ENCODE assay signal across 13 cellular contexts in the genomic region with DNA sequence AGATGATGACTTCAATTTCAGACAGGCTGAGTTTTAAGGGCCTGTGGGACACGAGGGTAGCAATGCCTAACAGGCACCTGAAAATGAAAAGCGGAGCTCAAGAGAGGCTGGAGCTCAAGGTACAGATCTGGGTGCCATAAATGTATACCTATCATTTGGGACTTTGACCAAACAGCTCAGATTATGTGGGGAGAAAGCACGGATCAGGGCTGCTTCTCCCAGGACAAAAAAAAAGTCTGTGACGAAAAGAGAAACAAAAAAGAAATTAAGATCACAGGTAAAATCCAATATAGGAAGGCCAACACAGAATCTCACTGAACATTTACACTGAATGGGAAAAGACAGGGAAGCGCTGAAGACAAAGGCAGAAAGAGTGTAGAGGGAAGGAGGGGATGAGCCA. TPM values are rescaled to one million over a fixed set of nuclear protein-coding genes. Genes with fewer than 3 reads are reported as not detected.
DNase-seq lines count a peak whose midpoint lies in the region; ATAC-seq, FAIRE-seq and TF ChIP-seq lines count a peak whose summit lies in the region.
"Had no signal": no experiment of that assay in that cellular context is flagged by ENCODE, and none has a peak within 500 bp of the region (broad histone marks: within the 10 kb centered on the region; RNA-seq: fewer than 3 reads in every experiment).

No MANE protein-coding gene starts in this region.

- H4K20me1 ChIP-seq in HepG2 (ENCODE audit: insufficient read depth, low read length) (no peaks in the 10 kb centered on the region), hepatocyte (ENCODE audit: insufficient read depth, poor library complexity, severe bottlenecking) (no peaks in the 10 kb centered on the region)

- H3K36me3 ChIP-seq in HepG2 (replicated peaks in 1 of 2; ENCODE audit: control insufficient read depth in 1 of 2, insufficient read depth in 2 of 2, low read length in 2 of 2) (no peaks in the 10 kb centered on the region), right lobe of liver (peaks cover 14 to 26% (median 20%) of the 10 kb centered on the region in 4 donors), hepatocyte (replicated peaks; ENCODE audit: insufficient read depth, low read depth) (no peaks in the 10 kb centered on the region)

- intact Hi-C loops in HepG2 (cut with micrococcal nuclease; ENCODE audit: unreplicated experiment) (no loop called here), right lobe of liver (cut with DNase I) (loop anchor here (10.0 kb wide), 2 partner anchors 146 to 156 kb away; no protein-coding TSS in a partner anchor)

- H3K4me2 ChIP-seq in HepG2 (ENCODE audit: low read depth, low read length) (peak overlapping the region; percentile 56), hepatocyte (peak overlapping the region; percentile 95)

- H3K79me2 ChIP-seq in HepG2 (ENCODE audit: insufficient read depth, low read length): peaks cover 25% of the 10 kb centered on the region
- H3K79me2 ChIP-seq in hepatocyte: peaks cover 62% of the 10 kb centered on the region

- CTCF ChIA-PET in HepG2 (lab: Yijun Ruan, JAX; ENCODE audit: low intra/inter-chr PET ratio, low total read pairs) (no interaction called here), WTC11 (lab: Charles Lee) (no interaction called here)

- 34% methylated on average over 5 of the region's 5 CpGs for WGBS in HepG2 (ENCODE audit: low lambda C conversion rate)
- WGBS in right lobe of liver (ENCODE audit: insufficient coverage, low coverage, low lambda C conversion rate, missing lambda C conversion rate): 86% methylated on average over 5 of the region's 5 CpGs
- 68% methylated on average over 5 of the region's 5 CpGs for WGBS in hepatocyte (ENCODE audit: low lambda C conversion rate, missing lambda C conversion rate)

- no peak overlapping the region; the same call in 1 of the 2 replicates for H3K27ac Mint-ChIP-seq in WTC11

- H3K27ac ChIP-seq in HepG2 (ENCODE audit: extremely low read length, insufficient read depth, low read length) (no peak overlapping the region), right lobe of liver (no peak overlapping the region), hepatocyte (peak overlapping the region; percentile 92)
- H3K27ac ChIP-seq: coronary artery had no signal

- DNase-seq in HepG2 (ENCODE audit: low spot score) (no peak), right lobe of liver (no peak), WTC11 (ENCODE audit: low spot score) (no peak), hepatocyte (ENCODE audit: low spot score) (peak; percentile 44), NCI-H2081 treated with DMSO at 0.1 percent for 48 hours (lab: John Stamatoyannopoulos, UW) (no peak), dedifferentiated amniotic fluid mesenchymal stem cell (ENCODE audit: extremely low spot score) (no peak)
- DNase-seq: NCI-H2107; SIG-M5; stimulated activated naive CD4-positive, alpha-beta T cell treated with Interleukin-2 at 50 U/mL for 16 hours had no signal

- H3K9me2 ChIP-seq in hepatocyte (replicated peaks; ENCODE audit: insufficient read depth): no peaks in the 10 kb centered on the region

- TF ChIP-seq EP300 in HepG2 (IDR thresholded peaks at IDR 0.05; ENCODE audit: low read depth in 2 of 2, low read length in 2 of 2) (no peak), HepG2 (CRISPR knock-in tag; IDR thresholded peaks at IDR 0.05; ENCODE audit: borderline replicate concordance) (no peak)

- TF ChIP-seq RAD21 in HepG2 (CRISPR knock-in tag; IDR thresholded peaks at IDR 0.05): no peak

- TF ChIP-seq CTCF in HepG2 (CRISPR knock-in tag; IDR thresholded peaks at IDR 0.05) (no peak), right lobe of liver (IDR thresholded peaks at IDR 0.05) (no peak), WTC11 (IDR thresholded peaks at IDR 0.05) (no peak), hepatocyte (IDR thresholded peaks at IDR 0.05; ENCODE audit: poor library complexity) (no peak)

- ATAC-seq in HepG2 (no peak), right lobe of liver (no peak), WTC11 (no peak), HG03025 (IDR thresholded peaks at IDR 0.05; ENCODE audit: low FRiP score, unreplicated experiment) (no peak), GM18909 (IDR thresholded peaks at IDR 0.05; ENCODE audit: poor library complexity, unreplicated experiment) (no peak)

- H3K4me3 ChIP-seq in HepG2 (replicated peaks in 1 of 3; ENCODE audit: insufficient read depth in 1 of 3, low read depth in 2 of 3, low read length in 3 of 3) (no peak overlapping the region), right lobe of liver (no peak overlapping the region), hepatocyte (peak overlapping the region; percentile 2)

- H3K27me3 Mint-ChIP-seq in WTC11 (ENCODE audit: low read depth): peaks cover 8% of the 10 kb centered on the region

- no peak overlapping the region; the same call in 1 of the 2 replicates for H3K9ac ChIP-seq in HepG2 (ENCODE audit: insufficient read depth, low read depth, low read length)

- POLR2A ChIA-PET in HepG2 (lab: Yijun Ruan, JAX): interaction anchor here (1.6 kb wide), 1 partner anchor 9 kb away, joined by 8 read pairs; a partner anchor contains a TSS
- POLR2A ChIA-PET in WTC11 (lab: Charles Lee): interaction anchor here (0.5 kb wide), 1 partner anchor 9 kb away, joined by 3 read pairs; a partner anchor contains a TSS

- peak; percentile 62 for FAIRE-seq in HepG2 (lab: Jason Lieb, UNC)

- H2AFZ ChIP-seq in HepG2 (ENCODE audit: low read length) (no peak overlapping the region), hepatocyte (no peak overlapping the region)

- no peaks in the 10 kb centered on the region for H3K9me3 ChIP-seq in HepG2 (ENCODE audit: low read length)
- H3K9me3 ChIP-seq in right lobe of liver: no peaks in the 10 kb centered on the region
- H3K9me3 ChIP-seq in hepatocyte (ENCODE audit: low read depth): no peaks in the 10 kb centered on the region

- peaks cover 20% of the 10 kb centered on the region for H3K4me1 Mint-ChIP-seq in WTC11

- no peaks in the 10 kb centered on the region for H3K9me3 Mint-ChIP-seq in WTC11
- H3K9me3 Mint-ChIP-seq: CD14-positive monocyte had no signal

- H3K4me1 ChIP-seq in HepG2 (ENCODE audit: insufficient read depth, low read length) (peaks cover 15% of the 10 kb centered on the region), right lobe of liver (peaks cover 0 to 28% (median 7%) of the 10 kb centered on the region in 4 donors), hepatocyte (ENCODE audit: insufficient read depth) (peaks cover 9% of the 10 kb centered on the region)

- no TSS peak for BruUV-seq in HepG2 (replicated peaks; lab: Mats Ljungman, UMichigan)

- H3K4me3 Mint-ChIP-seq in WTC11: peak overlapping the region; percentile 82
- H3K4me3 Mint-ChIP-seq: CD14-positive monocyte had no signal

- TF ChIP-seq POLR2A in HepG2 (IDR thresholded peaks at IDR 0.05; ENCODE audit: insufficient read depth in 1 of 2, low read depth in 2 of 2, low read length in 2 of 2) (no peak), right lobe of liver (IDR thresholded peaks at IDR 0.05) (no peak)

- H3K27me3 ChIP-seq in HepG2 (ENCODE audit: control insufficient read depth in 1 of 2, insufficient read depth in 2 of 2, low read length in 2 of 2) (peaks cover 2 to 3% of the 10 kb centered on the region in 2 experiments; a peak in 2 of 5 replicates), right lobe of liver (no peaks in the 10 kb centered on the region), hepatocyte (no peaks in the 10 kb centered on the region)

- H3K36me3 Mint-ChIP-seq in WTC11: peaks cover 35% of the 10 kb centered on the region

- in situ Hi-C loops in HepG2 (cut with HindIII; ENCODE audit: extremely low pct_ligation_motif_present, low pct_unique_long_range_greater_than_20kb): no loop called here

RNA-seq across cellular contexts. Expression of a gene that starts 1.9 kb away (rescaled TPM):
- total RNA-seq in HepG2 (2016; rRNA removed; fragmentation: Illumina TruSeq; extraction: Trizol) (42.6 and 59.8 TPM in 2 replicates), right lobe of liver (10 to 100 TPM; 16.3 to 37.5 (median 23.3) TPM), WTC11 (2021) (46.9 to 48.7 TPM (median 47.0 TPM) in 3 replicates), hepatocyte (70.3 and 75.7 TPM in 2 replicates)
- 19.8 and 23.7 TPM in 2 replicates for total RNA-seq in HepG2 (2016; cell fraction: cytosol; rRNA removed; fragmentation: Illumina TruSeq; extraction: Trizol; ENCODE audit: low read depth)
- 40.7 and 62.3 TPM in 2 replicates for total RNA-seq in HepG2 (2016; cell fraction: insoluble cytoplasmic fraction; rRNA removed; fragmentation: Illumina TruSeq; extraction: Trizol)
- total RNA-seq in HepG2 (2016; cell fraction: membrane; rRNA removed; fragmentation: Illumina TruSeq; extraction: Trizol): 47.0 and 50.1 TPM in 2 replicates
- total RNA-seq in HepG2 (2016; cell fraction: nucleus; rRNA removed; fragmentation: Illumina TruSeq; extraction: Trizol): 15.4 and 21.0 TPM in 2 replicates
- polyA plus RNA-seq in HepG2 (2011; rRNA removed) (19.5 and 23.3 TPM in 2 replicates), hepatocyte (33.0 and 38.2 TPM in 2 replicates)
- polyA plus RNA-seq in HepG2 (2011; cell fraction: cytosol; rRNA removed): 7.1 and 11.2 TPM in 2 replicates
- 6.0 and 7.6 TPM in 2 replicates for polyA plus RNA-seq in HepG2 (2011; cell fraction: nucleus; rRNA removed)
- polyA plus RNA-seq in HepG2 (2012): 17.6 and 21.3 TPM in 2 replicates
- polyA plus RNA-seq in HepG2 (2016; cell fraction: cytosol; fragmentation: Illumina TruSeq; extraction: Trizol; ENCODE audit: low read depth): 16.2 and 20.1 TPM in 2 replicates
- 46.4 and 46.8 TPM in 2 replicates for polyA plus RNA-seq in HepG2 (2016; cell fraction: insoluble cytoplasmic fraction; fragmentation: Illumina TruSeq; extraction: Trizol; ENCODE audit: low read depth)
- polyA plus RNA-seq in HepG2 (2016; cell fraction: membrane; fragmentation: Illumina TruSeq; extraction: Trizol; ENCODE audit: low read depth): 29.0 and 30.9 TPM in 2 replicates
- polyA plus RNA-seq in HepG2 (2016; cell fraction: nucleus; fragmentation: Illumina TruSeq; extraction: Trizol; ENCODE audit: insufficient read depth, low read depth): 22.7 and 25.0 TPM in 2 replicates
- polyA minus RNA-seq in HepG2 (2011; rRNA and poly(A)+ RNA removed; ENCODE audit: low replicate concordance): 35.2 and 278 TPM in 2 replicates
- polyA minus RNA-seq in HepG2 (2011; cell fraction: cytosol; rRNA and poly(A)+ RNA removed): 23.0 and 32.6 TPM in 2 replicates
- 9.5 and 14.8 TPM in 2 replicates for polyA minus RNA-seq in HepG2 (2011; cell fraction: nucleus; rRNA and poly(A)+ RNA removed)

RNA-seq across cellular contexts. Expression of a gene that starts 8.5 kb away (rescaled TPM):
- 134 and 163 TPM in 2 replicates for total RNA-seq in HepG2 (2016; rRNA removed; fragmentation: Illumina TruSeq; extraction: Trizol)
- total RNA-seq in HepG2 (2016; cell fraction: cytosol; rRNA removed; fragmentation: Illumina TruSeq; extraction: Trizol; ENCODE audit: low read depth): 136 and 187 TPM in 2 replicates
- total RNA-seq in HepG2 (2016; cell fraction: insoluble cytoplasmic fraction; rRNA removed; fragmentation: Illumina TruSeq; extraction: Trizol): 135 and 172 TPM in 2 replicates
- total RNA-seq in HepG2 (2016; cell fraction: membrane; rRNA removed; fragmentation: Illumina TruSeq; extraction: Trizol): 188 and 230 TPM in 2 replicates
- total RNA-seq in HepG2 (2016; cell fraction: nucleus; rRNA removed; fragmentation: Illumina TruSeq; extraction: Trizol): 74.5 and 76.2 TPM in 2 replicates
- 99.9 and 121 TPM in 2 replicates for polyA plus RNA-seq in HepG2 (2011; rRNA removed)
- polyA plus RNA-seq in HepG2 (2011; cell fraction: cytosol; rRNA removed): 40.4 and 46.7 TPM in 2 replicates
- polyA plus RNA-seq in HepG2 (2011; cell fraction: nucleus; rRNA removed): 11.8 and 17.3 TPM in 2 replicates
- polyA plus RNA-seq in HepG2 (2012): 85.8 and 145 TPM in 2 replicates
- polyA plus RNA-seq in HepG2 (2016; cell fraction: cytosol; fragmentation: Illumina TruSeq; extraction: Trizol; ENCODE audit: low read depth): 146 and 191 TPM in 2 replicates
- 167 and 175 TPM in 2 replicates for polyA plus RNA-seq in HepG2 (2016; cell fraction: insoluble cytoplasmic fraction; fragmentation: Illumina TruSeq; extraction: Trizol; ENCODE audit: low read depth)
- 151 and 201 TPM in 2 replicates for polyA plus RNA-seq in HepG2 (2016; cell fraction: membrane; fragmentation: Illumina TruSeq; extraction: Trizol; ENCODE audit: low read depth)
- polyA plus RNA-seq in HepG2 (2016; cell fraction: nucleus; fragmentation: Illumina TruSeq; extraction: Trizol; ENCODE audit: insufficient read depth, low read depth): 88.7 and 95.7 TPM in 2 replicates
- 19.0 and 25.4 TPM in 2 replicates for polyA minus RNA-seq in HepG2 (2011; rRNA and poly(A)+ RNA removed; ENCODE audit: low replicate concordance)
- polyA minus RNA-seq in HepG2 (2011; cell fraction: cytosol; rRNA and poly(A)+ RNA removed): 21.2 and 23.6 TPM in 2 replicates
- 61.4 and 62.2 TPM in 2 replicates for polyA minus RNA-seq in HepG2 (2011; cell fraction: nucleus; rRNA and poly(A)+ RNA removed)
- total RNA-seq in right lobe of liver: 10 to 100 TPM; 15.8 to 34.6 (median 30.5) TPM
- 41.1 to 44.8 TPM (median 43.0 TPM) in 3 replicates for total RNA-seq in WTC11 (2021)
- total RNA-seq in hepatocyte: 32.2 and 32.9 TPM in 2 replicates
- polyA plus RNA-seq in hepatocyte: 217 and 227 TPM in 2 replicates

RNA-seq across cellular contexts. Expression of a gene that starts 21.5 kb away (rescaled TPM):
- 0.11 and 0.17 TPM in 2 replicates for total RNA-seq in HepG2 (2016; rRNA removed; fragmentation: Illumina TruSeq; extraction: Trizol)
- not detected in 2 replicates for total RNA-seq in HepG2 (2016; cell fraction: cytosol; rRNA removed; fragmentation: Illumina TruSeq; extraction: Trizol; ENCODE audit: low read depth)
- 0.17 and 0.25 TPM in 2 replicates for total RNA-seq in HepG2 (2016; cell fraction: insoluble cytoplasmic fraction; rRNA removed; fragmentation: Illumina TruSeq; extraction: Trizol)
- 0.07 TPM in 1 of 2 replicates, not detected in the other for total RNA-seq in HepG2 (2016; cell fraction: membrane; rRNA removed; fragmentation: Illumina TruSeq; extraction: Trizol)
- 0.09 and 0.16 TPM in 2 replicates for total RNA-seq in HepG2 (2016; cell fraction: nucleus; rRNA removed; fragmentation: Illumina TruSeq; extraction: Trizol)
- 51.5 and 57.6 TPM in 2 replicates for polyA plus RNA-seq in HepG2 (2011; rRNA removed)
- 32.3 and 32.4 TPM in 2 replicates for polyA plus RNA-seq in HepG2 (2011; cell fraction: cytosol; rRNA removed)
- polyA plus RNA-seq in HepG2 (2011; cell fraction: nucleus; rRNA removed): 71.8 and 73.9 TPM in 2 replicates
- 7.2 and 22.3 TPM in 2 replicates for polyA plus RNA-seq in HepG2 (2012)
- polyA plus RNA-seq in HepG2 (2016; cell fraction: cytosol; fragmentation: Illumina TruSeq; extraction: Trizol; ENCODE audit: low read depth): 0.03 TPM in 1 of 2 replicates, not detected in the other
- polyA plus RNA-seq in HepG2 (2016; cell fraction: insoluble cytoplasmic fraction; fragmentation: Illumina TruSeq; extraction: Trizol; ENCODE audit: low read depth): 0.23 and 0.33 TPM in 2 replicates
- 0.05 and 0.07 TPM in 2 replicates for polyA plus RNA-seq in HepG2 (2016; cell fraction: membrane; fragmentation: Illumina TruSeq; extraction: Trizol; ENCODE audit: low read depth)
- 0.33 and 0.59 TPM in 2 replicates for polyA plus RNA-seq in HepG2 (2016; cell fraction: nucleus; fragmentation: Illumina TruSeq; extraction: Trizol; ENCODE audit: insufficient read depth, low read depth)
- polyA minus RNA-seq in HepG2 (2011; rRNA and poly(A)+ RNA removed; ENCODE audit: low replicate concordance): 47.0 TPM in 1 of 2 replicates, not detected in the other
- polyA minus RNA-seq in HepG2 (2011; cell fraction: cytosol; rRNA and poly(A)+ RNA removed): 17.2 and 17.4 TPM in 2 replicates
- polyA minus RNA-seq in HepG2 (2011; cell fraction: nucleus; rRNA and poly(A)+ RNA removed): 20.1 and 23.4 TPM in 2 replicates
- total RNA-seq in right lobe of liver: 1 to 10 TPM in 1 of 6 experiments, under 1 TPM in 4, not detected in 1; 0.06 to 1.5 (median 0.31) TPM
- total RNA-seq in WTC11 (2021): not detected in 3 replicates
- total RNA-seq in hepatocyte: 0.04 and 0.10 TPM in 2 replicates
- 0.05 TPM in 1 of 2 replicates, not detected in the other for polyA plus RNA-seq in hepatocyte

RNA-seq across cellular contexts. Expression of a gene that starts 33.6 kb away (rescaled TPM):
- total RNA-seq in HepG2 (2016; rRNA removed; fragmentation: Illumina TruSeq; extraction: Trizol): not detected in 2 replicates
- not detected in 2 replicates for total RNA-seq in HepG2 (2016; cell fraction: cytosol; rRNA removed; fragmentation: Illumina TruSeq; extraction: Trizol; ENCODE audit: low read depth)
- not detected in 2 replicates for total RNA-seq in HepG2 (2016; cell fraction: insoluble cytoplasmic fraction; rRNA removed; fragmentation: Illumina TruSeq; extraction: Trizol)
- not detected in 2 replicates for total RNA-seq in HepG2 (2016; cell fraction: membrane; rRNA removed; fragmentation: Illumina TruSeq; extraction: Trizol)
- not detected in 2 replicates for total RNA-seq in HepG2 (2016; cell fraction: nucleus; rRNA removed; fragmentation: Illumina TruSeq; extraction: Trizol)
- polyA plus RNA-seq in HepG2 (2011; rRNA removed): 0.33 and 0.46 TPM in 2 replicates
- polyA plus RNA-seq in HepG2 (2011; cell fraction: cytosol; rRNA removed): 0.28 and 0.36 TPM in 2 replicates
- polyA plus RNA-seq in HepG2 (2011; cell fraction: nucleus; rRNA removed): 0.23 and 0.59 TPM in 2 replicates
- 0.47 and 0.52 TPM in 2 replicates for polyA plus RNA-seq in HepG2 (2012)
- not detected in 2 replicates for polyA plus RNA-seq in HepG2 (2016; cell fraction: cytosol; fragmentation: Illumina TruSeq; extraction: Trizol; ENCODE audit: low read depth)
- not detected in 2 replicates for polyA plus RNA-seq in HepG2 (2016; cell fraction: insoluble cytoplasmic fraction; fragmentation: Illumina TruSeq; extraction: Trizol; ENCODE audit: low read depth)
- not detected in 2 replicates for polyA plus RNA-seq in HepG2 (2016; cell fraction: membrane; fragmentation: Illumina TruSeq; extraction: Trizol; ENCODE audit: low read depth)
- polyA plus RNA-seq in HepG2 (2016; cell fraction: nucleus; fragmentation: Illumina TruSeq; extraction: Trizol; ENCODE audit: insufficient read depth, low read depth): not detected in 2 replicates
- polyA minus RNA-seq in HepG2 (2011; rRNA and poly(A)+ RNA removed; ENCODE audit: low replicate concordance): 0.10 and 114 TPM in 2 replicates
- 0.70 TPM in 1 of 2 replicates, not detected in the other for polyA minus RNA-seq in HepG2 (2011; cell fraction: cytosol; rRNA and poly(A)+ RNA removed)
- polyA minus RNA-seq in HepG2 (2011; cell fraction: nucleus; rRNA and poly(A)+ RNA removed): 1.0 TPM in 1 of 2 replicates, not detected in the other
- total RNA-seq in right lobe of liver: 100 to 1,000 TPM; 198 to 296 (median 222) TPM
- total RNA-seq in WTC11 (2021): 26.3 to 36.2 TPM (median 32.4 TPM) in 3 replicates
- total RNA-seq in hepatocyte: 123 and 161 TPM in 2 replicates
- 5.0 and 7.1 TPM in 2 replicates for polyA plus RNA-seq in hepatocyte

RNA-seq across cellular contexts. Expression of a gene that starts 59.6 kb away (rescaled TPM):
- 159 and 160 TPM in 2 replicates for total RNA-seq in HepG2 (2016; rRNA removed; fragmentation: Illumina TruSeq; extraction: Trizol)
- 40.4 and 47.8 TPM in 2 replicates for total RNA-seq in HepG2 (2016; cell fraction: cytosol; rRNA removed; fragmentation: Illumina TruSeq; extraction: Trizol; ENCODE audit: low read depth)
- total RNA-seq in HepG2 (2016; cell fraction: insoluble cytoplasmic fraction; rRNA removed; fragmentation: Illumina TruSeq; extraction: Trizol): 132 and 155 TPM in 2 replicates
- 73.6 and 76.0 TPM in 2 replicates for total RNA-seq in HepG2 (2016; cell fraction: membrane; rRNA removed; fragmentation: Illumina TruSeq; extraction: Trizol)
- 124 and 141 TPM in 2 replicates for total RNA-seq in HepG2 (2016; cell fraction: nucleus; rRNA removed; fragmentation: Illumina TruSeq; extraction: Trizol)
- polyA plus RNA-seq in HepG2 (2011; rRNA removed): 168 and 203 TPM in 2 replicates
- polyA plus RNA-seq in HepG2 (2011; cell fraction: cytosol; rRNA removed): 156 and 174 TPM in 2 replicates
- 553 and 648 TPM in 2 replicates for polyA plus RNA-seq in HepG2 (2011; cell fraction: nucleus; rRNA removed)
- polyA plus RNA-seq in HepG2 (2012): 143 and 173 TPM in 2 replicates
- polyA plus RNA-seq in HepG2 (2016; cell fraction: cytosol; fragmentation: Illumina TruSeq; extraction: Trizol; ENCODE audit: low read depth): 31.7 and 32.2 TPM in 2 replicates
- polyA plus RNA-seq in HepG2 (2016; cell fraction: insoluble cytoplasmic fraction; fragmentation: Illumina TruSeq; extraction: Trizol; ENCODE audit: low read depth): 140 and 169 TPM in 2 replicates
- polyA plus RNA-seq in HepG2 (2016; cell fraction: membrane; fragmentation: Illumina TruSeq; extraction: Trizol; ENCODE audit: low read depth): 55.0 and 56.1 TPM in 2 replicates
- polyA plus RNA-seq in HepG2 (2016; cell fraction: nucleus; fragmentation: Illumina TruSeq; extraction: Trizol; ENCODE audit: insufficient read depth, low read depth): 254 and 278 TPM in 2 replicates
- polyA minus RNA-seq in HepG2 (2011; rRNA and poly(A)+ RNA removed; ENCODE audit: low replicate concordance): 150 and 192 TPM in 2 replicates
- 74.9 and 79.5 TPM in 2 replicates for polyA minus RNA-seq in HepG2 (2011; cell fraction: cytosol; rRNA and poly(A)+ RNA removed)
- 224 and 244 TPM in 2 replicates for polyA minus RNA-seq in HepG2 (2011; cell fraction: nucleus; rRNA and poly(A)+ RNA removed)
- 10 to 100 TPM; 31.1 to 41.4 (median 36.5) TPM for total RNA-seq in right lobe of liver
- 53.0 to 66.9 TPM (median 57.6 TPM) in 3 replicates for total RNA-seq in WTC11 (2021)
- total RNA-seq in hepatocyte: 41.7 and 48.3 TPM in 2 replicates
- polyA plus RNA-seq in hepatocyte: 64.0 and 77.7 TPM in 2 replicates
